In the genomic region with DNA sequence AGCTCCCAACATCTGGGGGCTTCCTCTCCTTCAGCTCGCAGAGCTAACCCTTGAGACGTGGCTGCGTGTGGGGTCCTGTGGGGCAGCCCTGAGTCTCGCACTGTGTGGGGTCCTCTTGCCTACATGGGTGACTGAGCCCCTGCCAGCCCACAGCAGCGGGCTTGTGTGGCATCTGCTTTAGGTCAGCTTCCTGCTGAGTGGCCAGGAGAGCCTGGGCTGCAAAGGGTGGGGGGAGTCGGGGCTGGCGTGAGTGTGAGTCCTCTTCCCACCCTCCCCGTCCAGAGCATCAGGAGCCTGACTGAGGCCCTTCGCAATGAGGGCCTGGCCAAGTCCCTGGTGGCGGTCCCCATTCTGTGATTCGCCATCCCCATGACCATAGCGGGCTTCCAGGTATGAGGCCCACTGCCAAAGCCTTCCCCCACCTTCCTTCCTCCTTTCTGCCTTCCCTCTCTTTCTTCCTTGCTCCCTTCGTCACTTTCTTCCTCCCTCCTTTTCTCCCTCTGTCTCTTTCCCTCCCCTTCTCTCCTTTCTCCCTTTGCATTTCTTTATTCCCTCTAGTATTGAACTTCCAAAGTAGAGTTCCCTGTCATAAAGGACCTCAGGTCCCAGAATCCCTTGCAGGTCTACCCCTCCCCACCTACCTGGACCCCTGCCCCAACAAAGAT, we compare ENCODE assay signal across 39 cellular contexts.
"Had no signal": no experiment of that assay in that cellular context is flagged by ENCODE, and none has a peak within 500 bp of the region (broad histone marks: within the 10 kb centered on the region; RNA-seq: fewer than 3 reads in every experiment).

No MANE protein-coding gene starts in this region.

- H3K36me3 ChIP-seq: ascending aorta, cardiac muscle cell had no signal

- DNase-seq: activated CD4-positive, alpha-beta memory T cell treated with anti-CD3 and anti-CD28 coated beads, Interleukin-2, amount 10 ng/mL, durations not matched to agents 7 days and 5 days; activated CD4-positive, alpha-beta T cell treated with anti-CD3 and anti-CD28 coated beads for 1 hour; activated CD4-positive, alpha-beta T cell treated with anti-CD3 and anti-CD28 coated beads for 36 hours; activated CD4-positive, alpha-beta T cell treated with anti-CD3 and anti-CD28 coated beads for 48 hours; activated CD4-positive, alpha-beta T cell treated with anti-CD3 and anti-CD28 coated beads, Interleukin-2, amount 10 ng/mL, durations not matched to agents 7 days and 5 days; activated CD4-positive, alpha-beta T cell treated with anti-CD3 and anti-CD28 coated beads, Interleukin-2, amount 50 U/mL, for 48 hours; activated CD4-positive, CD25-positive, alpha-beta regulatory T cell; activated CD8-positive, alpha-beta memory T cell treated with anti-CD3 and anti-CD28 coated beads for 24 hours; activated CD8-positive, alpha-beta memory T cell treated with anti-CD3 and anti-CD28 coated beads, Interleukin-2, amount 10 ng/mL, durations not matched to agents 7 days and 5 days; activated CD8-positive, alpha-beta memory T cell treated with anti-CD3 and anti-CD28 coated beads, Interleukin-2, amount 50 U/mL, for 48 hours; activated CD8-positive, alpha-beta T cell treated with anti-CD3 and anti-CD28 coated beads, Interleukin-2, amount 10 ng/mL, durations not matched to agents 7 days and 5 days; activated effector memory CD4-positive, alpha-beta T cell treated with Interleukin-2 at 50 U/mL for 16 hours; activated gamma-delta T cell; activated naive CD4-positive, alpha-beta T cell treated with anti-CD3 and anti-CD28 coated beads, Interleukin-2, amount 10 ng/mL, durations not matched to agents 7 days and 5 days; activated naive CD4-positive, alpha-beta T cell treated with Interleukin-2 at 50 U/mL for 16 hours; activated naive CD8-positive, alpha-beta T cell treated with anti-CD3 and anti-CD28 coated beads, Interleukin-2, amount 10 ng/mL, durations not matched to agents 7 days and 5 days; activated naive CD8-positive, alpha-beta T cell treated with anti-CD3 and anti-CD28 coated beads, Interleukin-2, amount 50 U/mL, for 24 hours; activated T-cell treated with anti-CD3 and anti-CD28 coated beads, Interleukin-2, amount 50 U/mL, for 24 hours; activated T-cell treated with anti-CD3 and anti-CD28 coated beads, Interleukin-2, amount 50 U/mL, for 48 hours; amygdala; anterior cingulate cortex; caudate nucleus; cerebellar nuclear complex; T-helper 1 cell; T-helper 2 cell; T-helper 9 cell had no signal

- H3K4me3 Mint-ChIP-seq: activated CD4-positive, alpha-beta memory T cell treated with anti-CD3 and anti-CD28 coated beads, Interleukin-2, amount 10 ng/mL, durations not matched to agents 7 days and 5 days; activated CD4-positive, alpha-beta T cell treated with anti-CD3 and anti-CD28 coated beads for 36 hours; activated CD4-positive, alpha-beta T cell treated with anti-CD3 and anti-CD28 coated beads, Interleukin-2, amount 10 ng/mL, durations not matched to agents 7 days and 5 days; activated CD8-positive, alpha-beta memory T cell treated with anti-CD3 and anti-CD28 coated beads, Interleukin-2, amount 10 ng/mL, durations not matched to agents 7 days and 5 days; activated CD8-positive, alpha-beta T cell treated with anti-CD3 and anti-CD28 coated beads, Interleukin-2, amount 10 ng/mL, durations not matched to agents 7 days and 5 days; activated naive CD4-positive, alpha-beta T cell treated with anti-CD3 and anti-CD28 coated beads, Interleukin-2, amount 10 ng/mL, durations not matched to agents 7 days and 5 days; activated naive CD4-positive, alpha-beta T cell treated with anti-CD3 and anti-CD28 coated beads, Interleukin-2, amount 50 U/mL, for 24 hours; activated naive CD8-positive, alpha-beta T cell; activated naive CD8-positive, alpha-beta T cell treated with anti-CD3 and anti-CD28 coated beads, Interleukin-2, amount 10 ng/mL, durations not matched to agents 7 days and 5 days; activated naive CD8-positive, alpha-beta T cell treated with anti-CD3 and anti-CD28 coated beads, Interleukin-2, amount 50 U/mL, for 24 hours; activated T-cell treated with anti-CD3 and anti-CD28 coated beads, Interleukin-2, amount 50 U/mL, for 24 hours; brain; central memory CD8-positive, alpha-beta T cell; T-helper 1 cell treated with Interleukin-12 subunit alpha and Interleukin-12 subunit beta and Interleukin-4 antibody, amounts not matched to agents 30 μg/mL and 1 μg/mL, for 36 hours; T-helper 2 cell treated with Interferon-gamma antibody and Interleukin-4, amounts not matched to agents 5 μg/mL and 100 μg/mL, for 36 hours; WTC11 had no signal

- H3K4me3 ChIP-seq: ascending aorta, cardiac muscle cell had no signal

- H3K27me3 Mint-ChIP-seq: activated naive CD8-positive, alpha-beta T cell had no signal

- H3K27ac ChIP-seq: ascending aorta, cardiac muscle cell, VCaP had no signal

- H3K27ac Mint-ChIP-seq: activated CD4-positive, alpha-beta memory T cell treated with anti-CD3 and anti-CD28 coated beads, Interleukin-2, amount 10 ng/mL, durations not matched to agents 7 days and 5 days; activated CD4-positive, alpha-beta T cell treated with anti-CD3 and anti-CD28 coated beads for 36 hours; activated CD4-positive, alpha-beta T cell treated with anti-CD3 and anti-CD28 coated beads, Interleukin-2, amount 10 ng/mL, durations not matched to agents 7 days and 5 days; activated CD8-positive, alpha-beta memory T cell treated with anti-CD3 and anti-CD28 coated beads, Interleukin-2, amount 10 ng/mL, durations not matched to agents 7 days and 5 days; activated CD8-positive, alpha-beta T cell treated with anti-CD3 and anti-CD28 coated beads, Interleukin-2, amount 10 ng/mL, durations not matched to agents 7 days and 5 days; activated naive CD4-positive, alpha-beta T cell treated with anti-CD3 and anti-CD28 coated beads, Interleukin-2, amount 10 ng/mL, durations not matched to agents 7 days and 5 days; activated naive CD4-positive, alpha-beta T cell treated with anti-CD3 and anti-CD28 coated beads, Interleukin-2, amount 50 U/mL, for 24 hours; activated naive CD8-positive, alpha-beta T cell; activated naive CD8-positive, alpha-beta T cell treated with anti-CD3 and anti-CD28 coated beads, Interleukin-2, amount 10 ng/mL, durations not matched to agents 7 days and 5 days; activated naive CD8-positive, alpha-beta T cell treated with anti-CD3 and anti-CD28 coated beads, Interleukin-2, amount 50 U/mL, for 24 hours; activated T-cell treated with anti-CD3 and anti-CD28 coated beads, Interleukin-2, amount 50 U/mL, for 24 hours; activated T-helper 2 cell treated with anti-CD3 and anti-CD28 coated beads, Interferon-gamma antibody, Interleukin-2, Interleukin-4, amounts not matched to agents 10 μg/mL and 5 μg/mL and 100 μg/mL, durations not matched to agents 14 hours and 24 hours and 36 hours; brain; T-helper 1 cell treated with Interleukin-12 subunit alpha and Interleukin-12 subunit beta and Interleukin-4 antibody, amounts not matched to agents 30 μg/mL and 1 μg/mL, for 36 hours; T-helper 2 cell treated with Interferon-gamma antibody and Interleukin-4, amounts not matched to agents 5 μg/mL and 100 μg/mL, for 36 hours; WTC11 had no signal

- H3K4me1 Mint-ChIP-seq: activated CD4-positive, alpha-beta memory T cell treated with anti-CD3 and anti-CD28 coated beads, Interleukin-2, amount 10 ng/mL, durations not matched to agents 7 days and 5 days; activated CD4-positive, alpha-beta T cell treated with anti-CD3 and anti-CD28 coated beads for 36 hours; activated CD4-positive, alpha-beta T cell treated with anti-CD3 and anti-CD28 coated beads, Interleukin-2, amount 10 ng/mL, durations not matched to agents 7 days and 5 days; activated CD8-positive, alpha-beta memory T cell treated with anti-CD3 and anti-CD28 coated beads, Interleukin-2, amount 10 ng/mL, durations not matched to agents 7 days and 5 days; activated naive CD4-positive, alpha-beta T cell treated with anti-CD3 and anti-CD28 coated beads, Interleukin-2, amount 10 ng/mL, durations not matched to agents 7 days and 5 days; activated naive CD4-positive, alpha-beta T cell treated with anti-CD3 and anti-CD28 coated beads, Interleukin-2, amount 50 U/mL, for 24 hours; activated naive CD8-positive, alpha-beta T cell treated with anti-CD3 and anti-CD28 coated beads, Interleukin-2, amount 10 ng/mL, durations not matched to agents 7 days and 5 days; activated naive CD8-positive, alpha-beta T cell treated with anti-CD3 and anti-CD28 coated beads, Interleukin-2, amount 50 U/mL, for 24 hours; central memory CD8-positive, alpha-beta T cell had no signal

- ATAC-seq: activated CD4-positive, alpha-beta T cell treated with anti-CD3 and anti-CD28 coated beads for 36 hours; activated CD4-positive, CD25-positive, alpha-beta regulatory T cell treated with anti-CD3 and anti-CD28 coated beads, Interleukin-2, amount 50 U/mL, for 24 hours; activated CD8-positive, alpha-beta memory T cell treated with anti-CD3 and anti-CD28 coated beads, Interleukin-2, amount 10 ng/mL, durations not matched to agents 7 days and 5 days; activated CD8-positive, alpha-beta T cell treated with anti-CD3 and anti-CD28 coated beads, Interleukin-2, amount 10 ng/mL, durations not matched to agents 7 days and 5 days; activated naive CD8-positive, alpha-beta T cell treated with anti-CD3 and anti-CD28 coated beads, Interleukin-2, amount 50 U/mL, for 24 hours; WTC11 had no signal

- H3K36me3 Mint-ChIP-seq: activated CD8-positive, alpha-beta memory T cell treated with anti-CD3 and anti-CD28 coated beads, Interleukin-2, amount 10 ng/mL, durations not matched to agents 7 days and 5 days; activated naive CD4-positive, alpha-beta T cell treated with anti-CD3 and anti-CD28 coated beads, Interleukin-2, amount 10 ng/mL, durations not matched to agents 7 days and 5 days; activated naive CD4-positive, alpha-beta T cell treated with anti-CD3 and anti-CD28 coated beads, Interleukin-2, amount 50 U/mL, for 24 hours; activated naive CD8-positive, alpha-beta T cell; activated naive CD8-positive, alpha-beta T cell treated with anti-CD3 and anti-CD28 coated beads, Interleukin-2, amount 10 ng/mL, durations not matched to agents 7 days and 5 days; brain; WTC11 had no signal

- H3K27me3 ChIP-seq: ascending aorta, cardiac muscle cell had no signal

- FAIRE-seq: TTC549 had no signal

- H3K9me3 ChIP-seq: ascending aorta had no signal

- H3K9me3 Mint-ChIP-seq: activated CD4-positive, alpha-beta memory T cell treated with anti-CD3 and anti-CD28 coated beads, Interleukin-2, amount 10 ng/mL, durations not matched to agents 7 days and 5 days; activated CD4-positive, alpha-beta T cell treated with anti-CD3 and anti-CD28 coated beads, Interleukin-2, amount 10 ng/mL, durations not matched to agents 7 days and 5 days; activated naive CD4-positive, alpha-beta T cell treated with anti-CD3 and anti-CD28 coated beads, Interleukin-2, amount 10 ng/mL, durations not matched to agents 7 days and 5 days; activated naive CD4-positive, alpha-beta T cell treated with anti-CD3 and anti-CD28 coated beads, Interleukin-2, amount 50 U/mL, for 24 hours; activated naive CD8-positive, alpha-beta T cell treated with anti-CD3 and anti-CD28 coated beads, Interleukin-2, amount 10 ng/mL, durations not matched to agents 7 days and 5 days; activated naive CD8-positive, alpha-beta T cell treated with anti-CD3 and anti-CD28 coated beads, Interleukin-2, amount 50 U/mL, for 24 hours; activated T-cell treated with anti-CD3 and anti-CD28 coated beads, Interleukin-2, amount 50 U/mL, for 24 hours; activated T-helper 2 cell treated with anti-CD3 and anti-CD28 coated beads, Interferon-gamma antibody, Interleukin-2, Interleukin-4, amounts not matched to agents 10 μg/mL and 5 μg/mL and 100 μg/mL, durations not matched to agents 14 hours and 24 hours and 36 hours; central memory CD8-positive, alpha-beta T cell; T-helper 1 cell treated with Interleukin-12 subunit alpha and Interleukin-12 subunit beta and Interleukin-4 antibody, amounts not matched to agents 30 μg/mL and 1 μg/mL, for 36 hours; T-helper 2 cell treated with Interferon-gamma antibody and Interleukin-4, amounts not matched to agents 5 μg/mL and 100 μg/mL, for 36 hours; WTC11 had no signal
